In genomic region chr7:135977020-135977741, GRCh38 we compare ENCODE assay signal across 8 cellular contexts. TPM values are rescaled to one million over a fixed set of nuclear protein-coding genes. Genes with fewer than 3 reads are reported as not detected.
DNase-seq lines count a peak whose midpoint lies in the region; ATAC-seq and TF ChIP-seq lines count a peak whose summit lies in the region.

TSS of gene MTPN (minus strand) at chr7:135977359. CDS start at chr7:135977100, 259 bp downstream.

- DNase-seq in DMS114 treated with DMSO at 0.1 percent for 48 hours (lab: John Stamatoyannopoulos, UW; ENCODE audit: unreplicated experiment) (peak; percentile 96), PC-3 (peak; percentile 99), activated T-cell treated with anti-CD3 and anti-CD28 coated beads for 48 hours (ENCODE audit: low read depth) (peak; percentile 97), epithelial cell of prostate (ENCODE audit: low read depth, low spot score) (peak; percentile 56), mucosa of descending colon (peak; percentile 99 to 100 (median 99))
- DNase-seq in stimulated activated CD8-positive, alpha-beta memory T cell treated with anti-CD3 and anti-CD28 coated beads, Interleukin-4, amount 100 ng/mL, for 24 hours (ENCODE audit: low read depth): peak; percentile 96

- TF ChIP-seq RAD21 in Ishikawa (IDR thresholded peaks at IDR 0.05; ENCODE audit: low read depth): no peak

- H3K27ac ChIP-seq in PC-3 (ENCODE audit: low read length): peak within 1 kb of the TSS; percentile 37; the same call in 1 of the 2 replicates
- H3K27ac ChIP-seq in epithelial cell of prostate: peak within 1 kb of the TSS; percentile 80

- peak within 1 kb of the TSS; percentile 84 for H2AFZ ChIP-seq in PC-3 (ENCODE audit: low read length)

- H3K4me3 ChIP-seq in PC-3 (ENCODE audit: low read length) (peak within 1 kb of the TSS; percentile 100), mucosa of descending colon (peak within 1 kb of the TSS; percentile 90)

- H3K27me3 ChIP-seq in PC-3 (ENCODE audit: low read length): no peaks in the 10 kb centered on the region

- TF ChIP-seq CTCF in PC-3 (conservative IDR thresholded peaks at IDR 0.05; ENCODE audit: low read depth, low read length) (no peak), mucosa of descending colon (IDR thresholded peaks at IDR 0.05) (no peak)

- H3K79me2 ChIP-seq in PC-3 (ENCODE audit: low read length): peaks cover 50% of the 10 kb centered on the region

- no peaks in the 10 kb centered on the region for H3K9me3 ChIP-seq in PC-3 (ENCODE audit: low read length)
- H3K9me3 ChIP-seq in mucosa of descending colon: no peaks in the 10 kb centered on the region

- peaks cover 35% of the 10 kb centered on the region for H4K20me1 ChIP-seq in PC-3 (ENCODE audit: low read length)

- H3K9me2 ChIP-seq in PC-3 (replicated peaks; ENCODE audit: low read length): no peaks in the 10 kb centered on the region

- CTCF ChIA-PET in PC-3 (lab: Charles Lee): no interaction called here

- H3K36me3 ChIP-seq in PC-3 (ENCODE audit: low read depth, low read length) (peaks cover 7% of the 10 kb centered on the region; the same call in 1 of the 2 replicates), mucosa of descending colon (ENCODE audit: low read depth) (no peaks in the 10 kb centered on the region)

- no TSS peak for BruUV-seq in PC-3 (replicated peaks; lab: Mats Ljungman, UMichigan)

- no peaks in the 10 kb centered on the region for H3F3A ChIP-seq in PC-3 (ENCODE audit: low read length, unreplicated experiment)

- peak within 1 kb of the TSS; percentile 92 for H3K9ac ChIP-seq in PC-3 (ENCODE audit: low read length)

- TF ChIP-seq EP300 in Ishikawa (IDR thresholded peaks at IDR 0.05; ENCODE audit: borderline replicate concordance): no peak

- POLR2A ChIA-PET in PC-3 (lab: Charles Lee; ENCODE audit: unreplicated experiment): interaction anchor here (0.7 kb wide), 1 partner anchor 76 kb away, joined by 3 read pairs; no protein-coding TSS in a partner anchor

- H3K4me1 ChIP-seq in PC-3 (ENCODE audit: insufficient read depth, low read length) (peaks cover 33% of the 10 kb centered on the region), mucosa of descending colon (ENCODE audit: low read depth) (peaks cover 11% of the 10 kb centered on the region)

- H3K4me2 ChIP-seq in PC-3 (ENCODE audit: low read length): peak within 1 kb of the TSS; percentile 95

- ATAC-seq in GM21576 (IDR thresholded peaks at IDR 0.05; ENCODE audit: unreplicated experiment) (peak; percentile 54), PC-3 (peak; percentile 97), mucosa of descending colon (peak; percentile 98)

- intact Hi-C loops in PC-3 (cut with micrococcal nuclease) (loop anchor here (5.0 kb wide), 1 partner anchor 315 kb away; the partner anchor contains the start of gene STMP1), mucosa of descending colon (cut with DNase I, micrococcal nuclease) (no loop called here)

TF ChIP-seq in Ishikawa, 13 proteins besides CTCF, POLR2A, EP300 and RAD21:
- TF ChIP-seq REST (IDR thresholded peaks at IDR 0.05; ENCODE audit: low read depth) (no peak), MAX (IDR thresholded peaks at IDR 0.05) (peak; percentile 38; the same call in 1 of the 2 replicates), CREB1 (IDR thresholded peaks at IDR 0.05; ENCODE audit: low read depth) (no peak), EGR1 (IDR thresholded peaks at IDR 0.05) (peak; percentile 41; the same call in 1 of the 2 replicates), TAF1 (IDR thresholded peaks at IDR 0.05; ENCODE audit: low read depth) (peak; percentile 30; the same call in 1 of the 2 replicates)

RNA-seq across cellular contexts. Expression of gene MTPN, which starts in this region (rescaled TPM):
- 96.0 and 113 TPM in 2 replicates for total RNA-seq in PC-3 (2014; rRNA removed)
- total RNA-seq in mucosa of descending colon: 10 to 100 TPM; 93.1 to 97.9 (median 97.0) TPM

Comparison
In these comparisons a context has a peak if more than half of its experiments do, and no peak if none do; other contexts are left out.
1. Peak in every context shown above with its lines: DNase-seq, ATAC-seq, H3K4me3 ChIP-seq and H3K27ac ChIP-seq.